Comparison of ENCODE assay signal across 8 cellular contexts in genomic region chr1:223844962-223845809, GRCh38. TPM values are rescaled to one million over a fixed set of nuclear protein-coding genes. Genes with fewer than 3 reads are reported as not detected.
DNase-seq lines count a peak whose midpoint lies in the region; ATAC-seq and TF ChIP-seq lines count a peak whose summit lies in the region.

No MANE protein-coding gene starts in this region.

- H3K9ac ChIP-seq in HUES64 (ENCODE audit: low read depth, low read length), result peak overlapping the region; percentile 92

- no peak for TF ChIP-seq CTCF in gastrocnemius medialis (IDR thresholded peaks at IDR 0.05 in 4 of 5, conservative IDR thresholded peaks at IDR 0.05 in 1 of 5)

- no peak for TF ChIP-seq POLR2A in gastrocnemius medialis (IDR thresholded peaks at IDR 0.05)

- WGBS in HUES64, result under 1% methylated on average over 71 of the region's 71 CpGs

- intact Hi-C loops in gastrocnemius medialis (cut with DNase I; ENCODE audit: low total_unique reads), result loop anchor here (1.0 to 5.0 kb wide), 3 partner anchors 8 to 708 kb away; partner anchors contain the start of gene CAPN2

- H3K4me3 ChIP-seq in HUES64 (ENCODE audit: low read length) (peak overlapping the region; percentile 86), gastrocnemius medialis (peak overlapping the region; percentile 75 to 93 (median 80))

- ATAC-seq in GM21360 (IDR thresholded peaks at IDR 0.05; ENCODE audit: unreplicated experiment), result peak; percentile 25
- peak; percentile 33 for ATAC-seq in SK-N-SH treated with all-trans-retinoic acid at 6 μM for 48 hours
- ATAC-seq in gastrocnemius medialis, result peak; percentile 25 to 44

- H3K9me3 ChIP-seq in HUES64 (ENCODE audit: insufficient read depth, low read depth, low read length) (no peaks in the 10 kb centered on the region), gastrocnemius medialis (no peaks in the 10 kb centered on the region)

- H3K27ac ChIP-seq in HUES64 (ENCODE audit: low read depth, low read length) (peak overlapping the region; percentile 99), gastrocnemius medialis (peak overlapping the region; percentile 90 to 100 (median 98))

- in situ Hi-C loops in gastrocnemius medialis (cut with MboI; ENCODE audit: low sequenced_read_pairs in 4 of 4), result no loop called here

- H3K36me3 ChIP-seq in HUES64 (ENCODE audit: insufficient read depth, low read length) (no peaks in the 10 kb centered on the region), gastrocnemius medialis (no peaks in the 10 kb centered on the region)

- H3K27me3 ChIP-seq in HUES64 (ENCODE audit: insufficient read depth, low read length) (no peaks in the 10 kb centered on the region), gastrocnemius medialis (no peaks in the 10 kb centered on the region)

- DNase-seq in COR-L47 (lab: John Stamatoyannopoulos, UW) (peak; percentile 57), amniotic epithelial cell (ENCODE audit: low read depth) (peak; percentile 66), hepatic stellate cell (ENCODE audit: low spot score) (peak; percentile 37), gastrocnemius medialis (peak in 1 of 2 donors; percentile 43), SKM-1 (lab: John Stamatoyannopoulos, UW; ENCODE audit: unreplicated experiment) (no peak)

- H3K4me1 ChIP-seq in HUES64 (ENCODE audit: insufficient read depth, low read length), result peaks cover 25% of the 10 kb centered on the region
- H3K4me1 ChIP-seq in gastrocnemius medialis, result peaks cover 21 to 44% of the 10 kb centered on the region in 2 donors

TF ChIP-seq in SK-N-SH treated with all-trans-retinoic acid at 6 μM for 48 hours, 23 proteins besides CTCF, POLR2A, EP300 and RAD21:
- TF ChIP-seq ARNTL (CRISPR knock-in tag; IDR thresholded peaks at IDR 0.05; ENCODE audit: borderline replicate concordance, low read depth), result no peak
- TF ChIP-seq SNAI2 (CRISPR knock-in tag; IDR thresholded peaks at IDR 0.05), result no peak
- no peak for TF ChIP-seq BACH2 (CRISPR knock-in tag; IDR thresholded peaks at IDR 0.05; ENCODE audit: borderline replicate concordance)
- TF ChIP-seq GLIS3 (CRISPR knock-in tag; IDR thresholded peaks at IDR 0.05), result no peak
- TF ChIP-seq OSR1 (CRISPR knock-in tag; IDR thresholded peaks at IDR 0.05), result no peak
- no peak for TF ChIP-seq ZFP3 (CRISPR knock-in tag; IDR thresholded peaks at IDR 0.05)

RNA-seq across cellular contexts. Expression of gene TP53BP2, which starts 0.6 kb away (rescaled TPM):
- polyA plus RNA-seq in HUES64 (2013, experiment 1 of 2), result 28.0 TPM
- polyA plus RNA-seq in HUES64 (2013, experiment 2 of 2), result 29.7 TPM
- 10 to 100 TPM; 22.2 to 85.1 (median 38.8) TPM for total RNA-seq in gastrocnemius medialis
